8 cellular contexts compared by ENCODE assay signal in the genomic region with DNA sequence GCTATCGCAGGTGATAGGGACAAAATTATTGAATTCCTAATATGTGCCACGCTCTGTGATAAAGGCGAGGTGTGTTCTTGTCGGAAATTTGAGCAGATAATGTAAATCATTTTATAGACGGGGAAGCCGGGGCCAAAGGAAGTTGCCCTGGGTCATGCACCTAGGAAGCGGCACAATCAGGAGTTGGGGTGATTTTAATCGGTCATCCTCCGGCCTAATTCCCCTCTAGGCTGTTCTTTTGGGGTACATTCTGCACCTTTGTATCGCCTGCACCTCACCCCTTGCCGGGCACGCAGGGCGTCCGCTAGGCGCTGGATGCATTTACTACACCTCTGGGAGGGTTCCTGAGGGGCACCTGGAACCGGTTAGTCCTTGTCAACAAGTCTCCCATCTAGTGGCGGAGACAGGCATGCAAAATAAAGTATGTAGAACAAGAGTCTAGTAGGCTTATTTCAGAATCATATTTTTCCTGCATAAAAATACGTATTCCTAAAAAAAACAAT. TPM values are rescaled to one million over a fixed set of nuclear protein-coding genes. Genes with fewer than 3 reads are reported as not detected.
DNase-seq lines count a peak whose midpoint lies in the region; ATAC-seq and TF ChIP-seq lines count a peak whose summit lies in the region.

No MANE protein-coding gene starts in this region.

- H3K4me3 ChIP-seq in ovary, result peak overlapping the region; percentile 99

- no peaks in the 10 kb centered on the region for H3K36me3 Mint-ChIP-seq in glutamatergic neuron (ENCODE audit: unreplicated experiment)

- intact Hi-C loops in ovary (cut with DNase I), result loop anchor here in 1 of 4 donors (10.0 kb wide), 1 partner anchor 140 kb away; the partner anchor contains the start of genes MCEE and MPHOSPH10

- H3K36me3 ChIP-seq in ovary, result no peaks in the 10 kb centered on the region

- ATAC-seq in GM18907 (IDR thresholded peaks at IDR 0.05; ENCODE audit: unreplicated experiment) (peak; percentile 62), HG03280 (IDR thresholded peaks at IDR 0.05; ENCODE audit: unreplicated experiment) (peak; percentile 42), HG03025 (IDR thresholded peaks at IDR 0.05; ENCODE audit: low FRiP score, unreplicated experiment) (no peak)

- no peak for TF ChIP-seq POLR2A in ovary (IDR thresholded peaks at IDR 0.05)

- H3K4me3 Mint-ChIP-seq in glutamatergic neuron (ENCODE audit: unreplicated experiment), result peak overlapping the region; percentile 85

- H3K27me3 Mint-ChIP-seq in glutamatergic neuron (ENCODE audit: unreplicated experiment), result peaks cover 10% of the 10 kb centered on the region

- TF ChIP-seq EP300 in ovary (IDR thresholded peaks at IDR 0.05), result no peak

- peaks cover 6% of the 10 kb centered on the region for H3K9me3 Mint-ChIP-seq in glutamatergic neuron (ENCODE audit: unreplicated experiment)

- no peaks in the 10 kb centered on the region for H3K9me3 ChIP-seq in ovary

- TF ChIP-seq CTCF in glutamatergic neuron (IDR thresholded peaks at IDR 0.05; ENCODE audit: partially characterized antibody, unreplicated experiment), result peak; percentile 13
- TF ChIP-seq CTCF in ovary (IDR thresholded peaks at IDR 0.05), result no peak

- no peaks in the 10 kb centered on the region for H3K27me3 ChIP-seq in ovary

- 1 to 2% (median 1%) methylated on average over 18 of the region's 18 CpGs for WGBS in ovary, 3 donors

- peaks cover 11% of the 10 kb centered on the region for H3K4me1 Mint-ChIP-seq in glutamatergic neuron (ENCODE audit: low read depth, unreplicated experiment)

- H3K4me1 ChIP-seq in ovary (ENCODE audit: insufficient read depth), result peaks cover 9% of the 10 kb centered on the region

- H3K27ac ChIP-seq in ovary, result no peak overlapping the region

- H3K27ac Mint-ChIP-seq in glutamatergic neuron (ENCODE audit: unreplicated experiment), result no peak overlapping the region

- peak; percentile 42 for DNase-seq in CD1c-positive myeloid dendritic cell (ENCODE audit: extremely low spot score)
- DNase-seq in NOMO-1 treated with DMSO at 0.1 percent for 48 hours (lab: John Stamatoyannopoulos, UW; ENCODE audit: unreplicated experiment), result peak; percentile 34
- DNase-seq in activated effector memory CD4-positive, alpha-beta T cell treated with Interleukin-2 at 50 U/mL for 16 hours, result peak; percentile 45
- DNase-seq in glutamatergic neuron, result no peak
- DNase-seq in ovary, result peak in 1 of 5 donors; percentile 23

RNA-seq across cellular contexts. Expression of gene TEX261, which starts 0.6 kb away (rescaled TPM):
- total RNA-seq in glutamatergic neuron (ENCODE audit: unreplicated experiment) (43.0 TPM), ovary (10 to 100 TPM; 21.6 to 62.9 (median 57.3) TPM)
- polyA plus RNA-seq in ovary, result 100 to 1,000 TPM in 1 of 2 donors, 10 to 100 TPM in 1; 44.4 to 132 TPM

RNA-seq across cellular contexts. Expression of gene ANKRD53, which starts 16.8 kb away (rescaled TPM):
- 11.7 TPM for total RNA-seq in glutamatergic neuron (ENCODE audit: unreplicated experiment)
- 1 to 10 TPM; 2.0 to 8.3 (median 4.5) TPM for total RNA-seq in ovary
- 1 to 10 TPM; 2.2 to 3.3 TPM for polyA plus RNA-seq in ovary

RNA-seq across cellular contexts. Expression of gene ATP6V1B1, which starts 59.6 kb away (rescaled TPM):
- total RNA-seq in glutamatergic neuron (ENCODE audit: unreplicated experiment), result not detected
- 10 to 100 TPM in 2 of 7 donors, 1 to 10 TPM in 3, under 1 TPM in 1, not detected in 1; 0.72 to 11.9 (median 3.4) TPM for total RNA-seq in ovary
- polyA plus RNA-seq in ovary, result 1 to 10 TPM in 1 of 2 donors, under 1 TPM in 1; 0.62 to 1.7 TPM
